1 cellular context compared by ENCODE assay signal in genomic region chr9:124941689-124942561, GRCh38.
TF ChIP-seq lines count a peak whose summit lies in the region.

No MANE protein-coding gene starts in this region.

TF ChIP-seq in GM12878, 131 proteins besides CTCF, POLR2A, EP300 and RAD21 (continued from another document):
- TF ChIP-seq ZBTB11 (CRISPR knock-in tag; IDR thresholded peaks at IDR 0.05) = no peak
- peak; percentile 39; the same call in 1 of the 2 replicates for TF ChIP-seq TAF1 (IDR thresholded peaks at IDR 0.05; ENCODE audit: borderline replicate concordance, low read depth, low read length)
- TF ChIP-seq SP1 (IDR thresholded peaks at IDR 0.05; ENCODE audit: low read depth, low read length) = no peak
- TF ChIP-seq SMAD5 (IDR thresholded peaks at IDR 0.05; ENCODE audit: low read depth) = no peak
- no peak for TF ChIP-seq NFIC (IDR thresholded peaks at IDR 0.05; ENCODE audit: low read depth, low read length)
- TF ChIP-seq RUNX3 (IDR thresholded peaks at IDR 0.05; ENCODE audit: low read length) = peak; percentile 34; the same call in 1 of the 2 replicates
- TF ChIP-seq NR2F1 (conservative IDR thresholded peaks at IDR 0.05) = peak; percentile 66
- TF ChIP-seq SPI1 (IDR thresholded peaks at IDR 0.05; ENCODE audit: borderline replicate concordance, insufficient read depth, low read depth, low read length) = peak; percentile 10; the same call in 1 of the 2 replicates
- TF ChIP-seq TCF7 (IDR thresholded peaks at IDR 0.05; ENCODE audit: borderline replicate concordance) = peak; percentile 53; the same call in 1 of the 2 replicates
- TF ChIP-seq, protein P1, sequence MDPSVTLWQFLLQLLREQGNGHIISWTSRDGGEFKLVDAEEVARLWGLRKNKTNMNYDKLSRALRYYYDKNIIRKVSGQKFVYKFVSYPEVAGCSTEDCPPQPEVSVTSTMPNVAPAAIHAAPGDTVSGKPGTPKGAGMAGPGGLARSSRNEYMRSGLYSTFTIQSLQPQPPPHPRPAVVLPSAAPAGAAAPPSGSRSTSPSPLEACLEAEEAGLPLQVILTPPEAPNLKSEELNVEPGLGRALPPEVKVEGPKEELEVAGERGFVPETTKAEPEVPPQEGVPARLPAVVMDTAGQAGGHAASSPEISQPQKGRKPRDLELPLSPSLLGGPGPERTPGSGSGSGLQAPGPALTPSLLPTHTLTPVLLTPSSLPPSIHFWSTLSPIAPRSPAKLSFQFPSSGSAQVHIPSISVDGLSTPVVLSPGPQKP (IDR thresholded peaks at IDR 0.05; ENCODE audit: low read depth, low read length) = no peak
- TF ChIP-seq, protein P2, sequence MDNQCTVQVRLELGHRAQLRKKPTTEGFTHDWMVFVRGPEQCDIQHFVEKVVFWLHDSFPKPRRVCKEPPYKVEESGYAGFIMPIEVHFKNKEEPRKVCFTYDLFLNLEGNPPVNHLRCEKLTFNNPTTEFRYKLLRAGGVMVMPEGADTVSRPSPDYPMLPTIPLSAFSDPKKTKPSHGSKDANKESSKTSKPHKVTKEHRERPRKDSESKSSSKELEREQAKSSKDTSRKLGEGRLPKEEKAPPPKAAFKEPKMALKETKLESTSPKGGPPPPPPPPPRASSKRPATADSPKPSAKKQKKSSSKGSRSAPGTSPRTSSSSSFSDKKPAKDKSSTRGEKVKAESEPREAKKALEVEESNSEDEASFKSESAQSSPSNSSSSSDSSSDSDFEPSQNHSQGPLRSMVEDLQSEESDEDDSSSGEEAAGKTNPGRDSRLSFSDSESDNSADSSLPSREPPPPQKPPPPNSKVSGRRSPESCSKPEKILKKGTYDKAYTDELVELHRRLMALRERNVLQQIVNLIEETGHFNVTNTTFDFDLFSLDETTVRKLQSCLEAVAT (IDR thresholded peaks at IDR 0.05) = peak; percentile 47; the same call in 1 of the 2 replicates
- 0 out of 2 replicates have a peak, but pooled peaks have one; percentile 15 for TF ChIP-seq POLR2AphosphoS5 (IDR thresholded peaks at IDR 0.05; ENCODE audit: low read length)
- TF ChIP-seq ZBED1 (IDR thresholded peaks at IDR 0.05; ENCODE audit: borderline replicate concordance) = no peak
- no peak for TF ChIP-seq CHD2 (IDR thresholded peaks at IDR 0.05; ENCODE audit: borderline replicate concordance, low read depth, low read length)
